ENCODE assay signal across 8 cellular contexts in genomic region chrX:64394874-64395567, GRCh38. TPM values are rescaled to one million over a fixed set of nuclear protein-coding genes. Genes with fewer than 3 reads are reported as not detected.
DNase-seq lines count a peak whose midpoint lies in the region; ATAC-seq, FAIRE-seq and TF ChIP-seq lines count a peak whose summit lies in the region.

Gene MTMR8 (minus strand): TSS chrX:64395452. CDS start chrX:64395363, 89 bp downstream.

- H2AFZ ChIP-seq in H9 (ENCODE audit: low read length) (no peak within 1 kb of the TSS), GM12878 (ENCODE audit: control insufficient read depth, low read depth, low read length) (peak within 1 kb of the TSS; percentile 92)

- no peak within 1 kb of the TSS for H3K56ac ChIP-seq in H9 (ENCODE audit: insufficient read length, low read depth, low read length)

- H3T11ph ChIP-seq in H9 (ENCODE audit: low read length), result no peak within 1 kb of the TSS

- H3K9me3 ChIP-seq in H9 (ENCODE audit: control insufficient read depth, low read depth, low read length), result peaks cover 28% of the 10 kb centered on the region
- H3K9me3 ChIP-seq in GM12878 (replicated peaks; ENCODE audit: control insufficient read depth, insufficient read depth, low read length), result no peaks in the 10 kb centered on the region
- no peaks in the 10 kb centered on the region for H3K9me3 ChIP-seq in spleen

- no peak within 1 kb of the TSS for H2AK5ac ChIP-seq in H9 (ENCODE audit: insufficient read length, low read length)

- H3K23me2 ChIP-seq in H9 (ENCODE audit: insufficient read length, low read depth, low read length, poor library complexity, severe bottlenecking), result peaks cover 11% of the 10 kb centered on the region

- FAIRE-seq in GM12878 (lab: Jason Lieb, UNC), result no peak

- no peak within 1 kb of the TSS for H3K14ac ChIP-seq in H9 (ENCODE audit: insufficient read depth, low read length)

- POLR2A ChIA-PET in GM12878 (lab: Charles Lee), result no interaction called here

- no TSS peak for BruUV-seq in GM12878 (replicated peaks; lab: Mats Ljungman, UMichigan)

- H3K23ac ChIP-seq in H9 (ENCODE audit: insufficient read length, low read depth, low read length), result no peak within 1 kb of the TSS

- H3K4me2 ChIP-seq in H9 (ENCODE audit: insufficient read depth, insufficient read length, low read length) (peak within 1 kb of the TSS; percentile 83), GM12878 (ENCODE audit: control insufficient read depth, insufficient read depth) (peak within 1 kb of the TSS; percentile 40)

- H3K27ac Mint-ChIP-seq in H9, result peak within 1 kb of the TSS in 2 of 3 experiments; percentile 57 to 97; a peak in 5 of 7 replicates
- H3K27ac Mint-ChIP-seq in T-helper 2 cell treated with Interferon-gamma antibody and Interleukin-4, amounts not matched to agents 5 μg/mL and 100 μg/mL, for 36 hours, result peak within 1 kb of the TSS; percentile 81

- SMC1A ChIA-PET in GM12878 (lab: Charles Lee; ENCODE audit: uncharacterized antibody, unreplicated experiment), result no interaction called here

- DNase-seq in GF-D8 (lab: John Stamatoyannopoulos, UW) (peak; percentile 26), H9 (peak; percentile 87), NAMALWA (ENCODE audit: low spot score) (peak; percentile 81), GM12878 (ENCODE audit: low read depth, low spot score) (peak; percentile 23), iPS-NIHi7 (ENCODE audit: extremely low spot score) (peak; percentile 88), spleen (peak; percentile 90), NCI-H187 (lab: John Stamatoyannopoulos, UW) (no peak)
- peak; percentile 67 for DNase-seq in T-helper 2 cell treated with Interferon-gamma antibody and Interleukin-4, amounts not matched to agents 5 μg/mL and 100 μg/mL, for 36 hours (ENCODE audit: low spot score)

- no peak within 1 kb of the TSS for H3K4ac ChIP-seq in H9 (ENCODE audit: low read depth, low read length)

- H3K9ac ChIP-seq in H9 (ENCODE audit: extremely low read depth, insufficient read length, low read length) (peak within 1 kb of the TSS; percentile 38), GM12878 (ENCODE audit: control insufficient read depth, insufficient read depth, low read length) (peak within 1 kb of the TSS; percentile 61)

- H3K4me3 ChIP-seq in GM12878, result peak within 1 kb of the TSS; percentile 67
- H3K4me3 ChIP-seq in spleen, result peak within 1 kb of the TSS; percentile 48 to 82 (median 55)

- in situ Hi-C loops in GM12878 (cut with MboI), result loop anchor here (10.0 kb wide), 2 partner anchors 60 to 190 kb away; partner anchors contain the start of gene AMER1

- TF ChIP-seq POLR2A in GM12878 (IDR thresholded peaks at IDR 0.05; ENCODE audit: low read depth, low read length) (peak; percentile 49; the same call in 1 of the 2 replicates), spleen (IDR thresholded peaks at IDR 0.05) (no peak)

- intact Hi-C loops in GM12878 (cut with micrococcal nuclease; ENCODE audit: unreplicated experiment), result loop anchor here (2.0 kb wide), 1 partner anchor 188 kb away; no protein-coding TSS in a partner anchor
- intact Hi-C loops in spleen (cut with DNase I; ENCODE audit: low total_unique reads), result no loop called here

- no peak within 1 kb of the TSS for H2BK120ac ChIP-seq in H9 (ENCODE audit: low read depth, low read length, poor library complexity, severe bottlenecking)

- H3K36me3 ChIP-seq in GM12878 (ENCODE audit: control insufficient read depth in 2 of 2, insufficient read depth in 2 of 2, low read length in 1 of 2) (no peaks in the 10 kb centered on the region), spleen (no peaks in the 10 kb centered on the region)

- H3K79me1 ChIP-seq in H9 (ENCODE audit: insufficient read depth, low read depth, low read length, poor library complexity, severe bottlenecking), result no peaks in the 10 kb centered on the region

- H4K20me1 ChIP-seq in H9 (ENCODE audit: control insufficient read depth, insufficient read depth, insufficient read length) (no peaks in the 10 kb centered on the region), GM12878 (ENCODE audit: control insufficient read depth, insufficient read depth) (no peaks in the 10 kb centered on the region)

- no peak within 1 kb of the TSS for H3K27ac ChIP-seq in H9 (ENCODE audit: insufficient read length, low read depth, low read length)
- no peak within 1 kb of the TSS; the same call in 1 of the 2 replicates for H3K27ac ChIP-seq in GM12878 (ENCODE audit: control insufficient read depth, insufficient read depth)
- peak within 1 kb of the TSS in 5 of 8 donors; percentile 9 to 59 (median 53) for H3K27ac ChIP-seq in spleen

- no peak within 1 kb of the TSS for H2BK15ac ChIP-seq in H9 (ENCODE audit: low read depth, low read length)

- CTCF ChIA-PET in GM12878 (lab: Yijun Ruan, JAX), result no interaction called here

- no peak within 1 kb of the TSS for H4K91ac ChIP-seq in H9 (ENCODE audit: insufficient read length, low read depth, low read length)

- H3K18ac ChIP-seq in H9 (ENCODE audit: insufficient read length, low read depth, low read length), result no peak within 1 kb of the TSS

- H3K4me1 ChIP-seq in H9 (ENCODE audit: insufficient read depth, low read length) (no peaks in the 10 kb centered on the region), GM12878 (ENCODE audit: control insufficient read depth, insufficient read depth, low read length) (no peaks in the 10 kb centered on the region), spleen (peaks cover 0 to 10% (median 5%) of the 10 kb centered on the region in 6 donors)

- H2BK5ac ChIP-seq in H9 (ENCODE audit: insufficient read length, low read length), result no peak within 1 kb of the TSS

- H3K27me3 ChIP-seq in H9 (ENCODE audit: insufficient read depth, low read length) (no peaks in the 10 kb centered on the region), GM12878 (replicated peaks in 1 of 2; ENCODE audit: control insufficient read depth in 2 of 2, insufficient read depth in 2 of 2, low read length in 1 of 2) (no peaks in the 10 kb centered on the region), spleen (replicated peaks in 1 of 7) (peaks cover 0 to 8% (median 0%) of the 10 kb centered on the region in 7 donors)

- WGBS in H9 (ENCODE audit: extremely low coverage, insufficient read length, low lambda C conversion rate), result no CpG with 5 or more reads among the region's 40 CpGs
- WGBS in GM12878 (ENCODE audit: insufficient coverage, insufficient replicate concordance, low lambda C conversion rate, missing lambda C conversion rate), result 32% methylated on average over 36 of the region's 40 CpGs
- 0 to 36% (median 1%) methylated on average over 33 to 40 of the region's 40 CpGs for WGBS in spleen, 5 donors

- H3K79me2 ChIP-seq in H9 (ENCODE audit: insufficient read depth, low read length) (no peaks in the 10 kb centered on the region), GM12878 (ENCODE audit: control insufficient read depth, insufficient read depth, low read length) (peaks cover 1% of the 10 kb centered on the region; the same call in 1 of the 2 replicates)

- peaks cover 4% of the 10 kb centered on the region for H3K27me3 Mint-ChIP-seq in H9 (ENCODE audit: low read depth)
- H3K27me3 Mint-ChIP-seq in T-helper 2 cell treated with Interferon-gamma antibody and Interleukin-4, amounts not matched to agents 5 μg/mL and 100 μg/mL, for 36 hours (ENCODE audit: low read depth), result no peaks in the 10 kb centered on the region

- TF ChIP-seq CTCF in H9 (conservative IDR thresholded peaks at IDR 0.05) (no peak), GM12878 (IDR thresholded peaks at IDR 0.05 in 2 of 3, conservative IDR thresholded peaks at IDR 0.05 in 1 of 3; ENCODE audit: control insufficient read depth in 2 of 3, extremely low read depth in 1 of 3, insufficient read depth in 1 of 3, low read depth in 3 of 3, low read length in 3 of 3) (no peak), spleen (IDR thresholded peaks at IDR 0.05 in 8 of 11, conservative IDR thresholded peaks at IDR 0.05 in 3 of 11) (no peak)

- RAD21 ChIA-PET in GM12878 (lab: Charles Lee; ENCODE audit: unreplicated experiment), result no interaction called here

- no peak for TF ChIP-seq RAD21 in GM12878 (IDR thresholded peaks at IDR 0.05; ENCODE audit: insufficient read depth, low read depth, low read length)

- peaks cover 6 to 24% of the 10 kb centered on the region in 2 experiments for H3K4me1 Mint-ChIP-seq in H9
- peaks cover 13% of the 10 kb centered on the region for H3K4me1 Mint-ChIP-seq in T-helper 2 cell treated with Interferon-gamma antibody and Interleukin-4, amounts not matched to agents 5 μg/mL and 100 μg/mL, for 36 hours (ENCODE audit: low read depth)

- no peak for TF ChIP-seq EP300 in GM12878 (IDR thresholded peaks at IDR 0.05; ENCODE audit: borderline replicate concordance in 1 of 2, control insufficient read depth in 1 of 2, low read depth in 2 of 2, low read length in 2 of 2)

- H3K36me3 Mint-ChIP-seq in H9 (ENCODE audit: insufficient read depth in 1 of 3, low read depth in 3 of 3), result peaks cover 5 to 11% (median 6%) of the 10 kb centered on the region in 3 experiments; a peak in 4 of 7 replicates
- no peaks in the 10 kb centered on the region for H3K36me3 Mint-ChIP-seq in T-helper 2 cell treated with Interferon-gamma antibody and Interleukin-4, amounts not matched to agents 5 μg/mL and 100 μg/mL, for 36 hours (ENCODE audit: low read depth)

- H4K5ac ChIP-seq in H9 (ENCODE audit: insufficient read length, low read depth, low read length), result no peak within 1 kb of the TSS

- peak within 1 kb of the TSS; percentile 76 to 91 for H3K4me3 Mint-ChIP-seq in H9
- peak within 1 kb of the TSS; percentile 94 for H3K4me3 Mint-ChIP-seq in T-helper 2 cell treated with Interferon-gamma antibody and Interleukin-4, amounts not matched to agents 5 μg/mL and 100 μg/mL, for 36 hours

- H2BK12ac ChIP-seq in H9 (ENCODE audit: insufficient read length, low read depth, low read length), result no peak within 1 kb of the TSS

- no peak within 1 kb of the TSS for H4K8ac ChIP-seq in H9 (replicated peaks; ENCODE audit: insufficient read length, low read depth, low read length)

- ATAC-seq in GM12878, result peak; percentile 97

- no peak within 1 kb of the TSS for H2BK20ac ChIP-seq in H9 (ENCODE audit: low read depth, low read length, poor library complexity, severe bottlenecking)

- H3K9me3 Mint-ChIP-seq in H9, result peaks cover 73 to 78% of the 10 kb centered on the region in 2 experiments
- H3K9me3 Mint-ChIP-seq in T-helper 2 cell treated with Interferon-gamma antibody and Interleukin-4, amounts not matched to agents 5 μg/mL and 100 μg/mL, for 36 hours, result no peaks in the 10 kb centered on the region

RNA-seq across cellular contexts. Expression of gene MTMR8, which starts in this region (rescaled TPM):
- 5.2 and 5.9 TPM in 2 replicates for total RNA-seq in H9 (2021)
- total RNA-seq in GM12878 (2013; cell fraction: nucleolus; rRNA removed), result 13.7 and 16.2 TPM in 2 replicates
- 3.5 and 4.3 TPM in 2 replicates for total RNA-seq in GM12878 (2014; rRNA removed)
- total RNA-seq in GM12878 (2014; rRNA removed; fragmentation: Illumina TruSeq; extraction: Trizol), result 3.2 and 3.7 TPM in 2 replicates
- 3.0 and 3.3 TPM in 2 replicates for total RNA-seq in GM12878 (2021)
- 1.8 TPM for polyA plus RNA-seq in GM12878 (2011; ENCODE audit: low read depth)
- 3.6 and 5.3 TPM in 2 replicates for polyA plus RNA-seq in GM12878 (2011; rRNA removed)
- 2.0 and 2.5 TPM in 2 replicates for polyA plus RNA-seq in GM12878 (2011; cell fraction: cytosol; rRNA removed)
- polyA plus RNA-seq in GM12878 (2011; cell fraction: nucleus; rRNA removed), result 3.6 and 3.8 TPM in 2 replicates
- 1.2 and 1.3 TPM in 2 replicates for polyA plus RNA-seq in GM12878 (2012)
- polyA plus RNA-seq in GM12878 (2014; fragmentation: Illumina TruSeq; extraction: Trizol), result 2.9 and 3.3 TPM in 2 replicates
- 1 to 10 TPM; 4.6 to 4.7 TPM for polyA plus RNA-seq in GM12878 (2014; fragmentation: Nextera tagmentation; extraction: Ambion mirVana)
- 2.0 and 2.4 TPM in 2 replicates for polyA plus RNA-seq in GM12878 (2014; rRNA removed)
- 1 to 10 TPM; 2.8 to 3.6 TPM for polyA plus RNA-seq in GM12878 (2016; fragmentation: Nextera tagmentation; extraction: Ambion mirVana)
- polyA minus RNA-seq in GM12878 (2011; rRNA and poly(A)+ RNA removed), result 7.5 and 13.9 TPM in 2 replicates
- 1.1 and 2.0 TPM in 2 replicates for polyA minus RNA-seq in GM12878 (2011; cell fraction: cytosol; rRNA and poly(A)+ RNA removed)
- 11.2 and 11.6 TPM in 2 replicates for polyA minus RNA-seq in GM12878 (2011; cell fraction: nucleus; rRNA and poly(A)+ RNA removed)
- 1 to 10 TPM; 3.9 to 9.1 (median 4.8) TPM for total RNA-seq in spleen
- under 1 TPM; 0.22 to 0.86 (median 0.80) TPM for polyA plus RNA-seq in spleen

Comparison
In these comparisons a context has a peak if more than half of its experiments do, and no peak if none do; other contexts are left out.
1. DNase-seq: peak in GF-D8 (single experiment), H9 (single experiment), NAMALWA (single experiment), T-helper 2 cell treated with Interferon-gamma antibody and Interleukin-4, amounts not matched to agents 5 μg/mL and 100 μg/mL, for 36 hours (single experiment), GM12878 (single experiment), iPS-NIHi7 (single experiment) and spleen (single experiment); none in NCI-H187 (0 of 2).
2. H3K27ac ChIP-seq: peak in spleen (5 of 8); none in H9 (single experiment) and GM12878 (single experiment).